In genomic region chr15:91780387-91780786, GRCh38 we compare ENCODE assay signal across 22 cellular contexts.
A peak's percentile ranks its signal among the peaks of the same experiment; 100 is the strongest.
DNase-seq lines count a peak whose midpoint lies in the region; ATAC-seq and TF ChIP-seq lines count a peak whose summit lies in the region.
"Had no signal": no experiment of that assay in that cellular context is flagged by ENCODE, and none has a peak within 500 bp of the region (broad histone marks: within the 10 kb centered on the region; RNA-seq: fewer than 3 reads in every experiment).

No MANE protein-coding gene starts in this region.

- no peaks in the 10 kb centered on the region; the same call in 1 of the 2 replicates for H3K9me3 Mint-ChIP-seq in WTC11
- H3K9me3 Mint-ChIP-seq: CD4-positive, alpha-beta T cell; T-cell had no signal

- no peak overlapping the region for H3K4me3 Mint-ChIP-seq in WTC11
- H3K4me3 Mint-ChIP-seq: B cell; CD4-positive, alpha-beta T cell; T-cell had no signal

- CTCF ChIA-PET in WTC11 (lab: Charles Lee), result interaction anchor here (0.5 to 1.0 kb wide), 2 partner anchors 70 to 74 kb away, joined by 3 read pairs; no protein-coding TSS in a partner anchor

- H3K27ac Mint-ChIP-seq in WTC11, result no peak overlapping the region
- H3K27ac Mint-ChIP-seq: B cell; CD4-positive, alpha-beta T cell; T-cell had no signal

- no peak for TF ChIP-seq CTCF in epithelial cell of esophagus (IDR thresholded peaks at IDR 0.05; ENCODE audit: insufficient read depth, low read depth, low read length, missing control alignments)
- no peak for TF ChIP-seq CTCF in WTC11 (IDR thresholded peaks at IDR 0.05)

- ATAC-seq in WTC11, result no peak
- ATAC-seq: T-cell had no signal

- no peaks in the 10 kb centered on the region for H3K36me3 Mint-ChIP-seq in WTC11
- H3K36me3 Mint-ChIP-seq: T-cell had no signal

- DNase-seq in NOMO-1 treated with DMSO at 0.1 percent for 48 hours (lab: John Stamatoyannopoulos, UW; ENCODE audit: unreplicated experiment) (peak; percentile 7), NOMO-1 treated with dmso at 0.1 percent for 144 hours (lab: John Stamatoyannopoulos, UW; ENCODE audit: unreplicated experiment) (no peak), SKM-1 treated with dmso at 0.1 percent for 144 hours (lab: John Stamatoyannopoulos, UW; ENCODE audit: unreplicated experiment) (peak; percentile 63), epithelial cell of esophagus (ENCODE audit: low read depth) (peak; percentile 48), WTC11 (ENCODE audit: low spot score) (no peak), SIG-M5 (lab: John Stamatoyannopoulos, UW) (no peak), posterior vena cava (ENCODE audit: low spot score) (no peak), NCI-H1930 (lab: John Stamatoyannopoulos, UW) (no peak)
- DNase-seq: 8988T; Caco-2; CD4-positive, alpha-beta T cell; DMS153; GDM1; GOT3; KG1; NCI-H1092 treated with DMSO at 0.1 percent for 48 hours; NCI-H146; NCI-H2081; NCI-H2171 treated with DMSO at 0.1 percent for 48 hours; NCI-H446 treated with DMSO at 0.1 percent for 48 hours; T-cell had no signal

- H3K4me1 Mint-ChIP-seq in WTC11, result peaks cover 4% of the 10 kb centered on the region
- H3K4me1 Mint-ChIP-seq: B cell, T-cell had no signal

- no peaks in the 10 kb centered on the region; the same call in 1 of the 2 replicates for H3K27me3 Mint-ChIP-seq in WTC11 (ENCODE audit: low read depth)

- POLR2A ChIA-PET in WTC11 (lab: Charles Lee), result no interaction called here

- no peak overlapping the region for H3K4me3 ChIP-seq in epithelial cell of esophagus (ENCODE audit: low read length)

- intact Hi-C loops in posterior vena cava (cut with DNase I), result no loop called here

TF ChIP-seq in WTC11, 78 proteins besides CTCF, POLR2A, EP300 and RAD21:
- TF ChIP-seq E2F4 (CRISPR knock-in tag; IDR thresholded peaks at IDR 0.05; ENCODE audit: borderline replicate concordance, low read depth) (no peak), AR (CRISPR knock-in tag; IDR thresholded peaks at IDR 0.05) (no peak), TCF7 (CRISPR knock-in tag; IDR thresholded peaks at IDR 0.05; ENCODE audit: low read depth) (no peak), ZNF416 (CRISPR knock-in tag; IDR thresholded peaks at IDR 0.05) (no peak), ATF2 (CRISPR knock-in tag; IDR thresholded peaks at IDR 0.05; ENCODE audit: borderline replicate concordance, low read depth) (no peak), E2F1 (CRISPR knock-in tag; IDR thresholded peaks at IDR 0.05) (no peak), KAT7 (CRISPR knock-in tag; IDR thresholded peaks at IDR 0.05; ENCODE audit: borderline replicate concordance) (no peak), FOXP1 (CRISPR knock-in tag; IDR thresholded peaks at IDR 0.05; ENCODE audit: borderline replicate concordance) (no peak), FOXJ3 (CRISPR knock-in tag; IDR thresholded peaks at IDR 0.05; ENCODE audit: borderline replicate concordance) (no peak), PRDM15 (CRISPR knock-in tag; IDR thresholded peaks at IDR 0.05) (no peak), ZNF263 (CRISPR knock-in tag; IDR thresholded peaks at IDR 0.05; ENCODE audit: low read depth) (no peak), ZNF396 (CRISPR knock-in tag; IDR thresholded peaks at IDR 0.05; ENCODE audit: borderline replicate concordance) (no peak), MXD4 (CRISPR knock-in tag; IDR thresholded peaks at IDR 0.05; ENCODE audit: borderline replicate concordance) (no peak), GTF2I (CRISPR knock-in tag; conservative IDR thresholded peaks at IDR 0.05) (no peak), PRRX2 (CRISPR knock-in tag; IDR thresholded peaks at IDR 0.05) (no peak), ZNF512 (CRISPR knock-in tag; IDR thresholded peaks at IDR 0.05; ENCODE audit: borderline replicate concordance) (no peak)

Comparison
In these comparisons a context has a peak if more than half of its experiments do, and no peak if none do; other contexts are left out.
1. DNase-seq: peak in NOMO-1 treated with DMSO at 0.1 percent for 48 hours (single experiment), SKM-1 treated with dmso at 0.1 percent for 144 hours (single experiment) and epithelial cell of esophagus (single experiment); none in NOMO-1 treated with dmso at 0.1 percent for 144 hours (single experiment), WTC11 (single experiment), SIG-M5 (single experiment), posterior vena cava (single experiment) and NCI-H1930 (0 of 2).